In the genomic region with DNA sequence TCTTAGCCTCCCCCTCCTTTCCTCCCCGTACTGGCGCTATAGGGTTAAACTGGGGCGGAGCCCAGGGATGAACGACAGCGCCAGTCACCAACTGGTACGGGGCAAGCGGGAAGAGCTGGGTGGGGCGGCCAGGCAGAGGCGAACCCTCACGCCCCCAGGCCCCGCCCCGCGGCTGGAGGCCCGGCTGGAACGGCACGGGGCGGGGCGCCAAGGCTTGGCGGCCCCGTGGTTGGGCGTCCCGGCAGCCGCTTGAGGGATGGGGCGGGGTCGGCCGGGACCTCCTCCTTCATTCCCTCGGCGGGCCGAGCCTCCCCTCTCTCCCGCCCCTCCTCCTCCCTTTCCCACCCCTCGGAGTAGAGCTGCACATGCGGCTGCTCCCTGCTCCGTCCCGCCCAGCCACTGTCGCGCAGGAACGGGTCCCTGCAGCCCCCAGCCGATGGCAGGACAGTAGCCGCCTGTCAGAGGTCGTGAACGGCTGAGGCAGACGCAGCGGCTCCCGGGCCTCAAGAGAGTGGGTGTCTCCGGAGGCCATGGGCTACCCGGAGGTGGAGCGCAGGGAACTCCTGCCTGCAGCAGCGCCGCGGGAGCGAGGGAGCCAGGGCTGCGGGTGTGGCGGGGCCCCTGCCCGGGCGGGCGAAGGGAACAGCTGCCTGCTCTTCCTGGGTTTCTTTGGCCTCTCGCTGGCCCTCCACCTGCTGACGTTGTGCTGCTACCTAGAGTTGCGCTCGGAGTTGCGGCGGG, we compare ENCODE assay signal across 1 cellular context.
TF ChIP-seq lines count a peak whose summit lies in the region.

TSS of gene EDA (plus strand) at position 335 of the 741 bp plus-strand sequence.

TF ChIP-seq in HEK293, 187 proteins besides CTCF, POLR2A, EP300 and RAD21 (continued from another document):
- TF ChIP-seq, protein P1, sequence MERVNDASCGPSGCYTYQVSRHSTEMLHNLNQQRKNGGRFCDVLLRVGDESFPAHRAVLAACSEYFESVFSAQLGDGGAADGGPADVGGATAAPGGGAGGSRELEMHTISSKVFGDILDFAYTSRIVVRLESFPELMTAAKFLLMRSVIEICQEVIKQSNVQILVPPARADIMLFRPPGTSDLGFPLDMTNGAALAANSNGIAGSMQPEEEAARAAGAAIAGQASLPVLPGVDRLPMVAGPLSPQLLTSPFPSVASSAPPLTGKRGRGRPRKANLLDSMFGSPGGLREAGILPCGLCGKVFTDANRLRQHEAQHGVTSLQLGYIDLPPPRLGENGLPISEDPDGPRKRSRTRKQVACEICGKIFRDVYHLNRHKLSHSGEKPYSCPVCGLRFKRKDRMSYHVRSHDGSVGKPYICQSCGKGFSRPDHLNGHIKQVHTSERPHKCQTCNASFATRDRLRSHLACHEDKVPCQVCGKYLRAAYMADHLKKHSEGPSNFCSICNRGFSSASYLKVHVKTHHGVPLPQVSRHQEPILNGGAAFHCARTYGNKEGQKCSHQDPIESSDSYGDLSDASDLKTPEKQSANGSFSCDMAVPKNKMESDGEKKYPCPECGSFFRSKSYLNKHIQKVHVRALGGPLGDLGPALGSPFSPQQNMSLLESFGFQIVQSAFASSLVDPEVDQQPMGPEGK (tag by site-specific recombination; IDR thresholded peaks at IDR 0.05) = 0 out of 2 replicates have a peak, but pooled peaks have one; percentile 30
- TF ChIP-seq ZNF211 (tag by site-specific recombination; IDR thresholded peaks at IDR 0.05; ENCODE audit: low read depth) = no peak
- TF ChIP-seq ZXDB (tag by site-specific recombination; IDR thresholded peaks at IDR 0.05) = no peak
- TF ChIP-seq SP3 (tag by site-specific recombination; IDR thresholded peaks at IDR 0.05) = peak; percentile 90
- TF ChIP-seq ZSCAN5A (tag by site-specific recombination; IDR thresholded peaks at IDR 0.05) = no peak
- no peak for TF ChIP-seq ZNF558 (tag by site-specific recombination; IDR thresholded peaks at IDR 0.05)
- peak; percentile 42 for TF ChIP-seq ZNF366 (tag by site-specific recombination; conservative IDR thresholded peaks at IDR 0.05)
- TF ChIP-seq ZNF10 (tag by site-specific recombination; IDR thresholded peaks at IDR 0.05) = no peak
TF ChIP-seq in HEK293: peak in this region for 20.
